Comparison of ENCODE assay signal across 8 cellular contexts in the genomic region with DNA sequence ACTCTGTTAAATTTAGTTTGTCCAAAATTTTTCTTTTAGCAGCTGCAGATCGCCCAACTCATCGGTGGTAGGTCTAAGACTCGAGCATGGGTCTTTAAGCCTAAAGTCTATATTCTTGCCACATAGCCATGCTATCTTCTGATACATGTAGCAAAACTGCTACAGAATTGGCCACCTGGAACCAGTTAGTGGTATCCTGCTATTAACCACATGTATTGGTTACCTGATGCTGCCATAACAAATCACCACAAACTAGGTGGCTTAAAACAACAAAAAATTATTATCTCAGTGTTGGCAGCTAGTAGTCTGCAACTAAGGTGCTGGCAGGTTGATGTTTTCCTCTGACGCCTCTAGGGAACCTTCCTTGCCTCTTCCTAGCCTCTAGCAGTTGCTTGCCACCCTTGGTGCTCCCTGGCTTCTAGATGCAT.
DNase-seq lines count a peak whose midpoint lies in the region; ATAC-seq and TF ChIP-seq lines count a peak whose summit lies in the region.

No MANE protein-coding gene starts in this region.

- ATAC-seq in GM18505 (IDR thresholded peaks at IDR 0.05; ENCODE audit: unreplicated experiment) (peak; percentile 67), mucosa of descending colon (peak; percentile 33), omental fat pad (ENCODE audit: low FRiP score) (no peak)

- H3K27me3 ChIP-seq in OCI-LY3 (ENCODE audit: low read depth, low read length) (no peaks in the 10 kb centered on the region), smooth muscle cell (ENCODE audit: low read depth) (no peaks in the 10 kb centered on the region)

- no peaks in the 10 kb centered on the region for H3K9me3 ChIP-seq in OCI-LY3 (ENCODE audit: insufficient read depth, low read length)
- H3K9me3 ChIP-seq in mucosa of descending colon = no peaks in the 10 kb centered on the region
- H3K9me3 ChIP-seq in smooth muscle cell (replicated peaks; ENCODE audit: low read depth) = no peaks in the 10 kb centered on the region

- H4K20me1 ChIP-seq in OCI-LY3 (ENCODE audit: insufficient read depth, low read length) (no peaks in the 10 kb centered on the region), smooth muscle cell (ENCODE audit: low read depth) (no peaks in the 10 kb centered on the region)

- 0 out of 2 replicates have a peak overlapping the region, but pooled peaks have one; percentile 4 for H2AFZ ChIP-seq in OCI-LY3 (ENCODE audit: low read depth, low read length)
- no peak overlapping the region for H2AFZ ChIP-seq in smooth muscle cell (ENCODE audit: low read depth)

- peaks cover 4% of the 10 kb centered on the region for H3K36me3 ChIP-seq in OCI-LY3 (replicated peaks; ENCODE audit: low read depth, low read length)
- H3K36me3 ChIP-seq in mucosa of descending colon (ENCODE audit: low read depth) = no peaks in the 10 kb centered on the region
- no peaks in the 10 kb centered on the region for H3K36me3 ChIP-seq in smooth muscle cell (ENCODE audit: low read depth)

- POLR2A ChIA-PET in RWPE1 (lab: Yijun Ruan, JAX; ENCODE audit: low non-redundant PET) = no interaction called here

- intact Hi-C loops in mucosa of descending colon (cut with DNase I, micrococcal nuclease) = no loop called here

- H3F3A ChIP-seq in smooth muscle cell (ENCODE audit: low read depth) = no peaks in the 10 kb centered on the region

- H3K4me2 ChIP-seq in OCI-LY3 (ENCODE audit: low read length) = peak overlapping the region; percentile 67
- no peak overlapping the region for H3K4me2 ChIP-seq in smooth muscle cell

- TF ChIP-seq CTCF in OCI-LY3 (IDR thresholded peaks at IDR 0.05; ENCODE audit: low read depth, low read length) = no peak
- no peak for TF ChIP-seq CTCF in mucosa of descending colon (IDR thresholded peaks at IDR 0.05)
- no peak for TF ChIP-seq CTCF in smooth muscle cell (IDR thresholded peaks at IDR 0.05; ENCODE audit: borderline replicate concordance, insufficient read depth, poor library complexity, severe bottlenecking)
- no peak for TF ChIP-seq CTCF in omental fat pad (IDR thresholded peaks at IDR 0.05)
- no peak for TF ChIP-seq CTCF in RWPE1 (conservative IDR thresholded peaks at IDR 0.05; ENCODE audit: low read depth)

- H3K27ac ChIP-seq in OCI-LY3 (ENCODE audit: low read length) (peak overlapping the region; percentile 95), smooth muscle cell (ENCODE audit: low read depth) (no peak overlapping the region), RWPE1 (no peak overlapping the region)

- H3K4me1 ChIP-seq in OCI-LY3 (ENCODE audit: low read length) (peaks cover 54% of the 10 kb centered on the region), mucosa of descending colon (ENCODE audit: low read depth) (peaks cover 5% of the 10 kb centered on the region), smooth muscle cell (ENCODE audit: low read depth) (peaks cover 22% of the 10 kb centered on the region)

- CTCF ChIA-PET in RWPE1 (lab: Yijun Ruan, JAX) = no interaction called here

- 90% methylated on average over 4 of the region's 4 CpGs for WGBS in smooth muscle cell (ENCODE audit: low lambda C conversion rate)

- H3K9ac ChIP-seq in OCI-LY3 (ENCODE audit: low read length) (peak overlapping the region; percentile 71), smooth muscle cell (ENCODE audit: low read depth) (no peak overlapping the region)

- H3K79me2 ChIP-seq in OCI-LY3 (ENCODE audit: low read length) (no peaks in the 10 kb centered on the region), smooth muscle cell (ENCODE audit: low read depth) (no peaks in the 10 kb centered on the region)

- no peak for TF ChIP-seq POLR2A in GM18505 (IDR thresholded peaks at IDR 0.05; ENCODE audit: borderline replicate concordance, extremely low read depth, insufficient read depth, insufficient read length)

- DNase-seq in H4 (ENCODE audit: low spot score) = peak; percentile 47
- DNase-seq in mucosa of descending colon = no peak
- no peak for DNase-seq in smooth muscle cell (lab: John Stamatoyannopoulos, UW; ENCODE audit: unreplicated experiment)
- no peak for DNase-seq in HuH-7.5 (ENCODE audit: low spot score)
- no peak for DNase-seq in omental fat pad (ENCODE audit: low spot score)
- no peak for DNase-seq in RWPE1 (ENCODE audit: low spot score)

- peak overlapping the region; percentile 53 for H3K4me3 ChIP-seq in OCI-LY3 (ENCODE audit: low read length)
- H3K4me3 ChIP-seq in mucosa of descending colon = no peak overlapping the region
- H3K4me3 ChIP-seq in smooth muscle cell = no peak overlapping the region
